In genomic region chr10:33306756-33307519, GRCh38 we compare ENCODE assay signal across 16 cellular contexts. TPM values are rescaled to one million over a fixed set of nuclear protein-coding genes. Genes with fewer than 3 reads are reported as not detected.
DNase-seq lines count a peak whose midpoint lies in the region; ATAC-seq and TF ChIP-seq lines count a peak whose summit lies in the region.
"Had no signal": no experiment of that assay in that cellular context is flagged by ENCODE, and none has a peak within 500 bp of the region (broad histone marks: within the 10 kb centered on the region; RNA-seq: fewer than 3 reads in every experiment).

No MANE protein-coding gene starts in this region.

- ATAC-seq in HG02678 (IDR thresholded peaks at IDR 0.05; ENCODE audit: unreplicated experiment) (no peak), GM18519 (IDR thresholded peaks at IDR 0.05; ENCODE audit: low FRiP score, unreplicated experiment) (no peak)
- ATAC-seq: stimulated activated naive B cell treated with anti-CD40 and anti-IgM and Interleukin-4, amounts not matched to agents 10 μg/mL and 1 μg/mL and 100 μg/mL, for 72 hours had no signal

- H3K27ac ChIP-seq in PC-9, result peak overlapping the region; percentile 33
- peak overlapping the region; percentile 39 for H3K27ac ChIP-seq in fibroblast of lung (ENCODE audit: insufficient read depth, low read length)
- H3K27ac ChIP-seq: epithelial cell of prostate had no signal

- POLR2A ChIA-PET in PC-9 (lab: Charles Lee; ENCODE audit: unreplicated experiment), result no interaction called here

- H3K4me3 ChIP-seq in PC-9 (no peak overlapping the region), fibroblast of lung (replicated peaks in 1 of 4; ENCODE audit: control extremely low read depth in 1 of 4, insufficient read depth in 1 of 4, low read depth in 3 of 4, low read length in 4 of 4) (no peak overlapping the region)
- H3K4me3 ChIP-seq: MG63 had no signal

- TF ChIP-seq CTCF in PC-9 (conservative IDR thresholded peaks at IDR 0.05) (no peak), fibroblast of lung (conservative IDR thresholded peaks at IDR 0.05 in 1 of 2, IDR thresholded peaks at IDR 0.05 in 1 of 2; ENCODE audit: low read depth in 1 of 2, low read length in 2 of 2) (no peak), nephron (IDR thresholded peaks at IDR 0.05; ENCODE audit: unreplicated experiment in 3 of 3) (no peak)

- no peaks in the 10 kb centered on the region for H3K9me3 ChIP-seq in PC-9 (ENCODE audit: insufficient read depth, low read depth)
- no peaks in the 10 kb centered on the region for H3K9me3 ChIP-seq in fibroblast of lung (ENCODE audit: control insufficient read depth, insufficient read depth, low read depth, low read length)
- H3K9me3 ChIP-seq: MG63, SK-N-SH had no signal

- H3K79me2 ChIP-seq in PC-9 (ENCODE audit: low read depth), result peaks cover 45% of the 10 kb centered on the region
- peaks cover 89% of the 10 kb centered on the region for H3K79me2 ChIP-seq in fibroblast of lung (ENCODE audit: control insufficient read depth, insufficient read depth, low read length)

- H3K36me3 Mint-ChIP-seq in nephron (ENCODE audit: low read depth), result peaks cover 74% of the 10 kb centered on the region
- H3K36me3 Mint-ChIP-seq: CD14-positive monocyte; stimulated activated naive B cell treated with anti-CD40 and anti-IgM and Interleukin-4, amounts not matched to agents 10 μg/mL and 1 μg/mL and 100 μg/mL, for 72 hours had no signal

- peak; percentile 34 for DNase-seq in EL
- DNase-seq in PC-9, result no peak
- DNase-seq in fibroblast of lung (ENCODE audit: low read depth in 2 of 2), result peak; percentile 44 to 89
- no peak for DNase-seq in stimulated activated CD8-positive, alpha-beta memory T cell treated with anti-CD3 and anti-CD28 coated beads, Interleukin-4, amount 100 ng/mL, for 48 hours
- DNase-seq in NCI-H2171 treated with DMSO at 0.1 percent for 48 hours (lab: John Stamatoyannopoulos, UW), result no peak
- DNase-seq: GOT3; MG63; NK-92 treated with Interleukin-12 subunit alpha and Interleukin-12 subunit beta, amount 100 ng/mL, for 24 hours; SK-N-SH; stimulated activated CD4-positive, alpha-beta T cell treated with anti-CD3 and anti-CD28 coated beads, Interleukin-4, amount 100 ng/mL, for 24 hours; stimulated activated naive B cell treated with anti-CD40 and anti-IgM and Interleukin-4, amounts not matched to agents 10 μg/mL and 1 μg/mL and 100 μg/mL, for 72 hours had no signal

- H3K9ac ChIP-seq in fibroblast of lung (ENCODE audit: insufficient read depth, low read length), result no peak overlapping the region
- H3K9ac ChIP-seq: SK-N-SH had no signal

- CTCF ChIA-PET in PC-9 (lab: Charles Lee), result interaction anchor here (0.6 kb wide), 1 partner anchor 57 kb away, joined by 3 read pairs; no protein-coding TSS in a partner anchor

- H3K27me3 ChIP-seq in PC-9 (ENCODE audit: insufficient read depth, low read depth) (no peaks in the 10 kb centered on the region), fibroblast of lung (ENCODE audit: control insufficient read depth, insufficient read depth, low read length) (no peaks in the 10 kb centered on the region)
- H3K27me3 ChIP-seq: MG63 had no signal

- H3K4me3 Mint-ChIP-seq in nephron, result no peak overlapping the region
- H3K4me3 Mint-ChIP-seq: CD14-positive monocyte; stimulated activated naive B cell treated with anti-CD40 and anti-IgM and Interleukin-4, amounts not matched to agents 10 μg/mL and 1 μg/mL and 100 μg/mL, for 72 hours had no signal

- no TSS peak for BruUV-seq in PC-9 (replicated peaks; lab: Mats Ljungman, UMichigan)

- no peaks in the 10 kb centered on the region for H3K9me2 ChIP-seq in PC-9 (ENCODE audit: insufficient read depth)
- H3K9me2 ChIP-seq: SK-N-SH had no signal

- no peaks in the 10 kb centered on the region for H3F3A ChIP-seq in PC-9 (ENCODE audit: insufficient read depth, low read depth)

- intact Hi-C loops in PC-9 (cut with micrococcal nuclease; ENCODE audit: unreplicated experiment), result no loop called here

- H2AFZ ChIP-seq in PC-9, result no peak overlapping the region
- no peak overlapping the region for H2AFZ ChIP-seq in fibroblast of lung (ENCODE audit: low read length)

- no peak overlapping the region for H3K4me2 ChIP-seq in PC-9
- peak overlapping the region; percentile 38 for H3K4me2 ChIP-seq in fibroblast of lung (ENCODE audit: extremely low read depth, insufficient read depth, low read length)
- H3K4me2 ChIP-seq: SK-N-SH had no signal

- peaks cover 38% of the 10 kb centered on the region for H3K4me1 Mint-ChIP-seq in nephron
- H3K4me1 Mint-ChIP-seq: CD14-positive monocyte; stimulated activated naive B cell treated with anti-CD40 and anti-IgM and Interleukin-4, amounts not matched to agents 10 μg/mL and 1 μg/mL and 100 μg/mL, for 72 hours had no signal

- H3K4me1 ChIP-seq in PC-9 (replicated peaks; ENCODE audit: insufficient read depth) (peaks cover 8% of the 10 kb centered on the region), fibroblast of lung (ENCODE audit: control insufficient read depth, extremely low read depth, insufficient read depth, low read length) (peaks cover 19% of the 10 kb centered on the region)

- H4K20me1 ChIP-seq in PC-9 (ENCODE audit: insufficient read depth) (no peaks in the 10 kb centered on the region), fibroblast of lung (ENCODE audit: control insufficient read depth, extremely low read depth, insufficient read depth, low read length) (peaks cover 2% of the 10 kb centered on the region)

- H3K36me3 ChIP-seq in PC-9 (ENCODE audit: low read depth) (no peaks in the 10 kb centered on the region), fibroblast of lung (ENCODE audit: control insufficient read depth, insufficient read depth, low read length) (no peaks in the 10 kb centered on the region)
- H3K36me3 ChIP-seq: MG63 had no signal

- H3K9me3 Mint-ChIP-seq in nephron, result no peaks in the 10 kb centered on the region
- H3K9me3 Mint-ChIP-seq: stimulated activated naive B cell treated with anti-CD40 and anti-IgM and Interleukin-4, amounts not matched to agents 10 μg/mL and 1 μg/mL and 100 μg/mL, for 72 hours had no signal

- no peaks in the 10 kb centered on the region for H3K27me3 Mint-ChIP-seq in nephron (ENCODE audit: low read depth)

- H3K27ac Mint-ChIP-seq in nephron, result peak overlapping the region; percentile 70 to 88 (median 87)
- H3K27ac Mint-ChIP-seq: CD14-positive monocyte; stimulated activated naive B cell treated with anti-CD40 and anti-IgM and Interleukin-4, amounts not matched to agents 10 μg/mL and 1 μg/mL and 100 μg/mL, for 72 hours had no signal

RNA-seq across cellular contexts. Expression of gene NRP1, which starts 27.5 kb away (rescaled TPM):
- total RNA-seq in PC-9 (2021) (21.7 and 30.5 TPM in 2 replicates), fibroblast of lung (362 and 373 TPM in 2 replicates)
- 187 and 307 TPM in 2 replicates for polyA plus RNA-seq in fibroblast of lung
- 195 and 285 TPM in 2 replicates for polyA plus RNA-seq in fibroblast of lung (2012)
- polyA minus RNA-seq in fibroblast of lung (ENCODE audit: low replicate concordance), result 203 and 273 TPM in 2 replicates

Comparison
In these comparisons a context has a peak if more than half of its experiments do, and no peak if none do; other contexts are left out.
1. DNase-seq: peak in EL (single experiment) and fibroblast of lung (2 of 2); none in PC-9 (0 of 2), stimulated activated CD8-positive, alpha-beta memory T cell treated with anti-CD3 and anti-CD28 coated beads, Interleukin-4, amount 100 ng/mL, for 48 hours (single experiment) and NCI-H2171 treated with DMSO at 0.1 percent for 48 hours (single experiment).
2. RNA of gene NRP1, which starts 27.5 kb away (total RNA-seq): 362 to 373 TPM in fibroblast of lung; 21.7 to 30.5 TPM in PC-9; every median in the first group is over 10 times any median in the second.